In the genomic region with DNA sequence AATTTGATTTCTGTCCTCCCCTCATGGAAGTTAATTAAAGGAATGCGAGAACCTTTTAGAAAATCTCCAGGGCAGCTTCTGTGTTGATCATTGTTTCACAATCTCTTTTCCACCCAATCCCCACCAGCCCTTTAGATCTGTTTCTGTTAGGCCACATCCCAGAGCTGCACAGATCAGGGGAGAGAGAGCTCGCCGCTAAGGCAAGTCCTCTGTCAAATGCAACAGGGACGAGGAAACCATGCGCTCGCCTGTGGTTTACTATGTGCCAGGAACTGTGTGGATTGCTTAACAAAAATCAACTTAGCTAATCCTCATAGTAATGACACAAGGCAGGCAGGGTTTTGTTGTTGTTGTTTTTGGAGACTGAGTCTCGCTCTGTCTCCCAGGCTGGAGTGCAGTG, we compare ENCODE assay signal across 24 cellular contexts.
"Had no signal": no experiment of that assay in that cellular context is flagged by ENCODE, and none has a peak within 500 bp of the region (broad histone marks: within the 10 kb centered on the region; RNA-seq: fewer than 3 reads in every experiment).

No MANE protein-coding gene starts in this region.

- H3K4me3 Mint-ChIP-seq: endodermal cell; memory B cell; naive B cell; nephron; stimulated activated effector memory CD8-positive, alpha-beta T cell treated with anti-CD3 and anti-CD28 coated beads, Interleukin-12 subunit alpha, Interleukin-12 subunit beta, amount 100 ng/mL, for 72 hours; type B pancreatic cell had no signal

- H3K36me3 ChIP-seq: left ventricle myocardium inferior, lower lobe of right lung, pancreas, suprapubic skin, thyroid gland had no signal

- H3K4me2 ChIP-seq: smooth muscle cell had no signal

- H3K36me3 Mint-ChIP-seq: stimulated activated effector memory CD8-positive, alpha-beta T cell treated with anti-CD3 and anti-CD28 coated beads, Interleukin-12 subunit alpha, Interleukin-12 subunit beta, amount 100 ng/mL, for 72 hours; type B pancreatic cell had no signal

- H3K27me3 ChIP-seq: foreskin keratinocyte, pancreas, suprapubic skin, thyroid gland had no signal

- ATAC-seq: foreskin keratinocyte; lower lobe of right lung; stimulated activated effector memory CD8-positive, alpha-beta T cell treated with anti-CD3 and anti-CD28 coated beads, Interleukin-12 subunit alpha, Interleukin-12 subunit beta, amount 100 ng/mL, for 72 hours; stimulated activated naive CD8-positive, alpha-beta T cell treated with anti-CD3 and anti-CD28 coated beads, Interleukin-15, Interleukin-2, amounts not matched to agents 100 U/mL and 50 U/mL, for 24 hours had no signal

- H3K27ac Mint-ChIP-seq: endodermal cell; memory B cell; naive B cell; nephron; progenitor cell of endocrine pancreas; stimulated activated effector memory CD8-positive, alpha-beta T cell treated with anti-CD3 and anti-CD28 coated beads, Interleukin-12 subunit alpha, Interleukin-12 subunit beta, amount 100 ng/mL, for 72 hours; type B pancreatic cell had no signal

- H3K9me3 ChIP-seq: left ventricle myocardium inferior, lower lobe of right lung, pancreas, suprapubic skin, thyroid gland had no signal

- H3K4me1 ChIP-seq: foreskin keratinocyte, lower lobe of right lung, pancreas, suprapubic skin, thyroid gland had no signal

- H3K27ac ChIP-seq: foreskin keratinocyte, left ventricle myocardium inferior, lower lobe of right lung, pancreas, suprapubic skin, thyroid gland had no signal

- H3K4me1 Mint-ChIP-seq: memory B cell; stimulated activated effector memory CD8-positive, alpha-beta T cell treated with anti-CD3 and anti-CD28 coated beads, Interleukin-12 subunit alpha, Interleukin-12 subunit beta, amount 100 ng/mL, for 72 hours had no signal

- H3K4me3 ChIP-seq: left ventricle myocardium inferior, lower lobe of right lung, pancreas, smooth muscle cell, suprapubic skin, thyroid gland had no signal

- DNase-seq: effector CD4-positive, alpha-beta T cell; endodermal cell; erythroblast; foreskin keratinocyte; kidney; left cardiac atrium; left ventricle myocardium inferior; lower lobe of right lung; midbrain; naive B cell; occipital lobe; pancreas; right cardiac atrium; stimulated activated CD4-positive, alpha-beta T cell treated with anti-CD3 and anti-CD28 coated beads, Interleukin-2, amount 100 ng/mL, for 48 hours; stimulated activated CD8-positive, alpha-beta memory T cell treated with anti-CD3 and anti-CD28 coated beads, Interleukin-4, amount 100 ng/mL, for 48 hours; stimulated activated naive CD8-positive, alpha-beta T cell treated with anti-CD3 and anti-CD28 coated beads, Interleukin-15, Interleukin-2, amounts not matched to agents 100 U/mL and 50 U/mL, for 24 hours; thyroid gland had no signal

- H3K9me3 Mint-ChIP-seq: endodermal cell; nephron; stimulated activated effector memory CD8-positive, alpha-beta T cell treated with anti-CD3 and anti-CD28 coated beads, Interleukin-12 subunit alpha, Interleukin-12 subunit beta, amount 100 ng/mL, for 72 hours; type B pancreatic cell had no signal
